In genomic region chr22:50544078-50544745, GRCh38 we compare ENCODE assay signal across 1 cellular context.
TF ChIP-seq lines count a peak whose summit lies in the region.

No MANE protein-coding gene starts in this region.

TF ChIP-seq in K562, 482 proteins besides CTCF, POLR2A, EP300 and RAD21:
- no peak for TF ChIP-seq ZNF75A (CRISPR knock-in tag; IDR thresholded peaks at IDR 0.05)
- TF ChIP-seq RFX1 (IDR thresholded peaks at IDR 0.05): no peak
- TF ChIP-seq DIDO1 (tag; IDR thresholded peaks at IDR 0.05; ENCODE audit: low read depth): no peak
- TF ChIP-seq NFIX (CRISPR knock-in tag; IDR thresholded peaks at IDR 0.05; ENCODE audit: low read depth): no peak
- TF ChIP-seq NCOA4 (IDR thresholded peaks at IDR 0.05; ENCODE audit: partially characterized antibody): no peak
- TF ChIP-seq ZNF740 (CRISPR knock-in tag; IDR thresholded peaks at IDR 0.05): no peak
- no peak for TF ChIP-seq ZNF740 (tag; IDR thresholded peaks at IDR 0.05)
- 0 out of 2 replicates have a peak, but pooled peaks have one; percentile 36 for TF ChIP-seq POLR2G (IDR thresholded peaks at IDR 0.05; ENCODE audit: low read depth, low read length)
- no peak for TF ChIP-seq MXI1 (IDR thresholded peaks at IDR 0.05; ENCODE audit: low read depth, low read length)
- no peak for TF ChIP-seq POLR3A (IDR thresholded peaks at IDR 0.05; ENCODE audit: borderline replicate concordance, extremely low read depth, insufficient read depth, insufficient read length)
- 0 out of 2 replicates have a peak, but pooled peaks have one; percentile 21 for TF ChIP-seq RBFOX2 (IDR thresholded peaks at IDR 0.05; ENCODE audit: low read depth, low read length)
- TF ChIP-seq SRF (CRISPR knock-in tag; IDR thresholded peaks at IDR 0.05): no peak
- peak; percentile 40; the same call in 1 of the 2 replicates for TF ChIP-seq ZBTB33 (CRISPR knock-in tag; IDR thresholded peaks at IDR 0.05)
